ENCODE assay signal across 1 cellular context in the genomic region with DNA sequence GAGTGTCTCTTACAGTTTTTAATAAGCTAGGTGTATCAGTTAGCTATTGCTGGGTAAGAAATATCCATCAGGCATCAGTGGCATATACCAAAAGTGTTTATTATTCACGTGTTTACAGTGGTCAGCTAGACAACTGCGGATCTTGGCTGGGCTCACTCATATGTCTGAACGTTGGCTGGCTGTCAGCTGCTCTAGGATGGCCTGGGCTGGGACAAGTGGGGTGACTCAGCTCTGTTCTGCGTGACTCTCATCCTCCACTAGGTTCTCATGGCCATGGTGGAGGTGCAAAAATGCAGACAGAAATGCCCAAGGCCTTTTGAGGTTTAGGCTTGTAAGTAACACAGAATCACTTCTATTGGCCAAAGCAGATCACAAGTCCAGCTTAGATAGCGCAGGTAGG.
TF ChIP-seq lines count a peak whose summit lies in the region.

No MANE protein-coding gene starts in this region.

TF ChIP-seq in SK-N-SH, 30 proteins besides CTCF, POLR2A, EP300 and RAD21 (continued from another document):
- TF ChIP-seq, protein P1, sequence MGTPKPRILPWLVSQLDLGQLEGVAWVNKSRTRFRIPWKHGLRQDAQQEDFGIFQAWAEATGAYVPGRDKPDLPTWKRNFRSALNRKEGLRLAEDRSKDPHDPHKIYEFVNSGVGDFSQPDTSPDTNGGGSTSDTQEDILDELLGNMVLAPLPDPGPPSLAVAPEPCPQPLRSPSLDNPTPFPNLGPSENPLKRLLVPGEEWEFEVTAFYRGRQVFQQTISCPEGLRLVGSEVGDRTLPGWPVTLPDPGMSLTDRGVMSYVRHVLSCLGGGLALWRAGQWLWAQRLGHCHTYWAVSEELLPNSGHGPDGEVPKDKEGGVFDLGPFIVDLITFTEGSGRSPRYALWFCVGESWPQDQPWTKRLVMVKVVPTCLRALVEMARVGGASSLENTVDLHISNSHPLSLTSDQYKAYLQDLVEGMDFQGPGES (IDR thresholded peaks at IDR 0.05; ENCODE audit: low read depth, low read length): no peak
- TF ChIP-seq GATA2 (CRISPR knock-in tag; IDR thresholded peaks at IDR 0.05): no peak
- no peak for TF ChIP-seq SIN3A (IDR thresholded peaks at IDR 0.05; ENCODE audit: borderline replicate concordance, low read depth, low read length)
